22 cellular contexts compared by ENCODE assay signal in genomic region chrX:32185160-32185559, GRCh38.
"Had no signal": no experiment of that assay in that cellular context is flagged by ENCODE, and none has a peak within 500 bp of the region (broad histone marks: within the 10 kb centered on the region; RNA-seq: fewer than 3 reads in every experiment).

No MANE protein-coding gene starts in this region.

- H3K27me3 Mint-ChIP-seq: dendritic cell treated with granulocyte-macrophage colony-stimulating factor and Interleukin-4, amounts not matched to agents 40 ng/mL and 50 ng/mL, for 4 days; effector memory CD8-positive, alpha-beta T cell; progenitor cell of endocrine pancreas; stimulated activated memory B cell treated with anti-CD40 and anti-IgM and Interleukin-4, amounts not matched to agents 10 μg/mL and 1 μg/mL and 100 μg/mL, for 72 hours; stimulated activated naive CD8-positive, alpha-beta T cell treated with anti-CD3 and anti-CD28 coated beads, Interleukin-15, Interleukin-2, amounts not matched to agents 100 ng/mL and 50 ng/mL, for 24 hours had no signal

- H3K36me3 Mint-ChIP-seq: natural killer cell; stimulated activated memory B cell treated with anti-CD40 and anti-IgM and Interleukin-4, amounts not matched to agents 10 μg/mL and 1 μg/mL and 100 μg/mL, for 72 hours had no signal

- H3K36me3 ChIP-seq: esophagus squamous epithelium, gastroesophageal sphincter, left ventricle myocardium inferior, ovary, right lobe of liver, spleen, tibial artery had no signal

- H3K4me3 ChIP-seq: esophagus squamous epithelium, gastroesophageal sphincter, left ventricle myocardium inferior, lung, ovary, right lobe of liver, spleen, tibial artery had no signal

- H3K4me1 Mint-ChIP-seq: natural killer cell; stimulated activated memory B cell treated with anti-CD40 and anti-IgM and Interleukin-4, amounts not matched to agents 10 μg/mL and 1 μg/mL and 100 μg/mL, for 72 hours had no signal

- H3K27ac Mint-ChIP-seq: dendritic cell treated with granulocyte-macrophage colony-stimulating factor and Interleukin-4, amounts not matched to agents 40 ng/mL and 50 ng/mL, for 4 days; effector memory CD8-positive, alpha-beta T cell; natural killer cell; progenitor cell of endocrine pancreas; stimulated activated memory B cell treated with anti-CD40 and anti-IgM and Interleukin-4, amounts not matched to agents 10 μg/mL and 1 μg/mL and 100 μg/mL, for 72 hours; stimulated activated naive CD8-positive, alpha-beta T cell treated with anti-CD3 and anti-CD28 coated beads, Interleukin-15, Interleukin-2, amounts not matched to agents 100 ng/mL and 50 ng/mL, for 24 hours had no signal

- DNase-seq: cerebellar nuclear complex; effector memory CD8-positive, alpha-beta T cell; esophagus squamous epithelium; foreskin fibroblast; glutamatergic neuron; left ventricle myocardium inferior; natural killer cell; nucleus accumbens; ovary; right lobe of liver; spleen; stimulated activated CD4-positive, alpha-beta T cell treated with anti-CD3 and anti-CD28 coated beads, Interleukin-15, amount 100 ng/mL, for 24 hours; stimulated activated CD4-positive, alpha-beta T cell treated with anti-CD3 and anti-CD28 coated beads, Interleukin-1b, Interleukin-23, amount 100 ng/mL, for 48 hours; stimulated activated CD4-positive, alpha-beta T cell treated with anti-CD3 and anti-CD28 coated beads, Interleukin-4, amount 100 ng/mL, for 24 hours; tibial artery had no signal

- H3K27me3 ChIP-seq: esophagus squamous epithelium, gastroesophageal sphincter, ovary, right lobe of liver, tibial artery had no signal

- H3K9me3 Mint-ChIP-seq: dendritic cell treated with granulocyte-macrophage colony-stimulating factor and Interleukin-4, amounts not matched to agents 40 ng/mL and 50 ng/mL, for 4 days; effector memory CD8-positive, alpha-beta T cell; stimulated activated memory B cell treated with anti-CD40 and anti-IgM and Interleukin-4, amounts not matched to agents 10 μg/mL and 1 μg/mL and 100 μg/mL, for 72 hours; stimulated activated naive CD8-positive, alpha-beta T cell treated with anti-CD3 and anti-CD28 coated beads, Interleukin-15, Interleukin-2, amounts not matched to agents 100 ng/mL and 50 ng/mL, for 24 hours had no signal

- H3K9me3 ChIP-seq: esophagus squamous epithelium, gastroesophageal sphincter, left ventricle myocardium inferior, ovary, right lobe of liver, spleen, tibial artery had no signal

- H3K4me1 ChIP-seq: esophagus squamous epithelium, left ventricle myocardium inferior, right lobe of liver, spleen, tibial artery had no signal

- H3K27ac ChIP-seq: esophagus squamous epithelium, gastroesophageal sphincter, left ventricle myocardium inferior, ovary, right lobe of liver, spleen, tibial artery had no signal

- H3K4me3 Mint-ChIP-seq: dendritic cell treated with granulocyte-macrophage colony-stimulating factor and Interleukin-4, amounts not matched to agents 40 ng/mL and 50 ng/mL, for 4 days; effector memory CD8-positive, alpha-beta T cell; natural killer cell; neural crest cell; stimulated activated memory B cell treated with anti-CD40 and anti-IgM and Interleukin-4, amounts not matched to agents 10 μg/mL and 1 μg/mL and 100 μg/mL, for 72 hours; stimulated activated naive CD8-positive, alpha-beta T cell treated with anti-CD3 and anti-CD28 coated beads, Interleukin-15, Interleukin-2, amounts not matched to agents 100 ng/mL and 50 ng/mL, for 24 hours had no signal
